Comparison of ENCODE assay signal across 1 cellular context in the genomic region with DNA sequence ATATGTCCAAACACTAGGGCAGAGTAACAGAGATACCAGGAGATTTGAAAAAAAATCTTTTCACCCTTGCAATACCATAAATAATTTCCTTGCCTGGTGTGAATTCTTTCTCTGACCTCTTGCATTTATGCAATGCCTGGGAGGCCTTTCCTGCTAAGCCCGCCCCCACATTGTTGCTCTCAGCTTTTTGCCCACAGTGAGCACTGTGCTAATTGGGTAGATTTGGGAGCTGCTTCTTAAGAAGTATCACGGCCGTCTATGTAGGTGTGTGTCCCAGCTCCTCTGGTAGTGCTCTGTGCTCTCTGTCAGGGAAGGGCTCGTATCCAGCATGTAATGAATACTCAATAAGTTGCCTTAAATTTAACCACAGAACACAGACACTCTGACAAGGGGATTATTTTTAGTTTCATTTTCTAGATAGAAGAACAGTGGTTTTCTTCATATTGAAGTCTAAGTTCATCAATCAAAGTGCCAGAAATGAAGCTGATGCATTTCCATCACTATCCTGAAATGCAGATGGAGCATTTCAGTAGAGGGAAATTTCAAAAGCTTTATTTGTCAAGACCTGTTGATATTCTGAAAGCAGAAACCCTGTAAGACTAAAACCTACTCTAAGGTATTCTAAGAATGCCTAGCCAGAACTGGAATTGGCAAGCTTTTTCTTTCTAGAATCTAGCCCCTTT.
A peak's percentile ranks its signal among the peaks of the same experiment; 100 is the strongest.
TF ChIP-seq lines count a peak whose summit lies in the region.

No MANE protein-coding gene starts in this region.

TF ChIP-seq in H1, 55 proteins besides CTCF, POLR2A, EP300 and RAD21:
- TF ChIP-seq, protein P1, sequence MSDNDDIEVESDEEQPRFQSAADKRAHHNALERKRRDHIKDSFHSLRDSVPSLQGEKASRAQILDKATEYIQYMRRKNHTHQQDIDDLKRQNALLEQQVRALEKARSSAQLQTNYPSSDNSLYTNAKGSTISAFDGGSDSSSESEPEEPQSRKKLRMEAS (IDR thresholded peaks at IDR 0.05) = no peak
- TF ChIP-seq TEAD4 (IDR thresholded peaks at IDR 0.05; ENCODE audit: low read depth, low read length) = peak; percentile 54; the same call in 1 of the 2 replicates
- no peak for TF ChIP-seq RNF2 (IDR thresholded peaks at IDR 0.05; ENCODE audit: borderline replicate concordance, low read depth, low read length, missing control alignments, poor library complexity, severe bottlenecking)
- TF ChIP-seq, protein P2, sequence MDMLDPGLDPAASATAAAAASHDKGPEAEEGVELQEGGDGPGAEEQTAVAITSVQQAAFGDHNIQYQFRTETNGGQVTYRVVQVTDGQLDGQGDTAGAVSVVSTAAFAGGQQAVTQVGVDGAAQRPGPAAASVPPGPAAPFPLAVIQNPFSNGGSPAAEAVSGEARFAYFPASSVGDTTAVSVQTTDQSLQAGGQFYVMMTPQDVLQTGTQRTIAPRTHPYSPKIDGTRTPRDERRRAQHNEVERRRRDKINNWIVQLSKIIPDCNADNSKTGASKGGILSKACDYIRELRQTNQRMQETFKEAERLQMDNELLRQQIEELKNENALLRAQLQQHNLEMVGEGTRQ (IDR thresholded peaks at IDR 0.05; ENCODE audit: low read length) = no peak
- TF ChIP-seq EGR1 (IDR thresholded peaks at IDR 0.05; ENCODE audit: borderline replicate concordance, low read depth, low read length) = no peak
